Comparison of ENCODE assay signal across 11 cellular contexts in the genomic region with DNA sequence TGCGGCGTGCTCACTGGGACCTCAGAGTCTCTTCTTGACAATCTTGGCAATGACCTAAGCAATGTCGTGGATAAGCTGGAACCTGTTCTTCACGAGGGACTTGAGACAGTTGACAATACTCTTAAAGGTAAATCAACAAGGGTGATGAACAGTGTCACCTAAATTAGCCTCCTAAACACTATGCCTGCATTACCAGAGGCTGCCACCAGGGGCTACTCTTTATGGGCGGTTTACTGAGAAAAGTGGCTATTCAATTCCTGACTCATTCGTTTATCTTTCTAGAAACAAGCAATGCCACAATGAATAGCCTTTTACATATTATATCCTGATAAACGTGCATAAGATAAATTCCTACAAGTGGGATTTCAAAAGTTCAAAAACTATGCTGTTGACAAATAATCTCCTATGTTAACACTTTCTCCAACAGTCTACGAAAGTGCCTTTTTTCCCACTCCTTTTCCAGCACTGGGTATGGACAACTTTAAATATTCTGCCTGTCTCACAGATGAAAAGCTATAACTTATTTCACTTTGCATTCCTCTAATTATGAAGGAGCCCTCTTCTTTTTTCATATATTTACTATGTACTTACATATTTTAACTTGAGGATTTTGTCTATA. TPM values are rescaled to one million over a fixed set of nuclear protein-coding genes. Genes with fewer than 3 reads are reported as not detected.
DNase-seq lines count a peak whose midpoint lies in the region; ATAC-seq, FAIRE-seq and TF ChIP-seq lines count a peak whose summit lies in the region.
"Had no signal": no experiment of that assay in that cellular context is flagged by ENCODE, and none has a peak within 500 bp of the region (broad histone marks: within the 10 kb centered on the region; RNA-seq: fewer than 3 reads in every experiment).

No MANE protein-coding gene starts in this region.

- H3K36me3 ChIP-seq in heart right ventricle = no peaks in the 10 kb centered on the region
- H3K36me3 ChIP-seq in thoracic aorta = no peaks in the 10 kb centered on the region
- no peaks in the 10 kb centered on the region for H3K36me3 ChIP-seq in tibial nerve
- H3K36me3 ChIP-seq: ovary had no signal

- intact Hi-C loops in heart right ventricle (cut with DNase I) (no loop called here), Right ventricle myocardium inferior (cut with DNase I) (no loop called here)

- WGBS in heart right ventricle, 2 donors = 48 to 50% methylated on average over 8 of the region's 8 CpGs
- WGBS in tibial nerve, 2 donors = 55 to 58% methylated on average over 8 of the region's 8 CpGs

- ATAC-seq in heart right ventricle (no peak), Right ventricle myocardium inferior (no peak), thoracic aorta (ENCODE audit: insufficient number of reproducible peaks, low FRiP score, low read depth) (no peak)

- TF ChIP-seq CTCF in heart right ventricle (IDR thresholded peaks at IDR 0.05) = peak in 7 of 9 donors; percentile 8 to 48 (median 17)
- peak; percentile 32 for TF ChIP-seq CTCF in foreskin fibroblast (IDR thresholded peaks at IDR 0.05; ENCODE audit: low read depth, low read length)
- TF ChIP-seq CTCF in thoracic aorta (IDR thresholded peaks at IDR 0.05) = peak; percentile 27
- peak in 1 of 5 experiments; percentile 12 for TF ChIP-seq CTCF in tibial nerve (IDR thresholded peaks at IDR 0.05)

- TF ChIP-seq POLR2A in tibial nerve (IDR thresholded peaks at IDR 0.05) = no peak

- H3K27ac ChIP-seq in heart right ventricle = no peak overlapping the region
- no peak overlapping the region for H3K27ac ChIP-seq in thoracic aorta
- no peak overlapping the region for H3K27ac ChIP-seq in tibial nerve
- H3K27ac ChIP-seq: epithelial cell of prostate, ovary had no signal

- no peak overlapping the region for H3K4me3 ChIP-seq in heart right ventricle
- H3K4me3 ChIP-seq in foreskin fibroblast (ENCODE audit: low read depth in 1 of 2, low read length in 2 of 2) = no peak overlapping the region
- no peak overlapping the region for H3K4me3 ChIP-seq in thoracic aorta
- H3K4me3 ChIP-seq in tibial nerve = no peak overlapping the region
- H3K4me3 ChIP-seq: ovary had no signal

- FAIRE-seq in RCC 7860 (lab: Jason Lieb, UNC) = peak; percentile 2

- H3K4me1 ChIP-seq in heart right ventricle (no peaks in the 10 kb centered on the region), thoracic aorta (ENCODE audit: control insufficient read depth in 1 of 2, low read depth in 2 of 2) (no peaks in the 10 kb centered on the region), tibial nerve (no peaks in the 10 kb centered on the region)

- peaks cover 0 to 37% (median 11%) of the 10 kb centered on the region in 11 donors for H3K9me3 ChIP-seq in heart right ventricle
- H3K9me3 ChIP-seq in thoracic aorta = peaks cover 4% of the 10 kb centered on the region
- peaks cover 0 to 36% (median 0%) of the 10 kb centered on the region in 4 donors for H3K9me3 ChIP-seq in tibial nerve
- H3K9me3 ChIP-seq: ovary had no signal

- DNase-seq in heart right ventricle (no peak), Right ventricle myocardium inferior (ENCODE audit: missing footprints) (no peak), RCC 7860 (ENCODE audit: low spot score) (peak; percentile 41), foreskin fibroblast (peak in 1 of 2 donors; percentile 8), thoracic aorta (ENCODE audit: low spot score) (no peak), pons (ENCODE audit: low spot score) (no peak), tibial nerve (ENCODE audit: low spot score in 2 of 2) (no peak), COR-L47 (lab: John Stamatoyannopoulos, UW) (no peak)
- DNase-seq: ovary had no signal

- peaks cover 0 to 16% (median 0%) of the 10 kb centered on the region in 7 donors for H3K27me3 ChIP-seq in heart right ventricle
- H3K27me3 ChIP-seq in thoracic aorta (replicated peaks; ENCODE audit: insufficient read depth) = no peaks in the 10 kb centered on the region
- H3K27me3 ChIP-seq in tibial nerve = no peaks in the 10 kb centered on the region
- H3K27me3 ChIP-seq: ovary had no signal

- TF ChIP-seq EP300 in tibial nerve (IDR thresholded peaks at IDR 0.05) = no peak

RNA-seq across cellular contexts. Expression of a gene that starts 1.3 kb away (rescaled TPM):
- total RNA-seq in heart right ventricle (not detected), Right ventricle myocardium inferior (not detected), thoracic aorta (not detected), tibial nerve (1 to 10 TPM in 1 of 4 donors, not detected in 3; 2.2 TPM)
- not detected for polyA plus RNA-seq in heart right ventricle
- total RNA-seq: ovary, urinary bladder had no signal
- polyA plus RNA-seq: ovary, urinary bladder had no signal

RNA-seq across cellular contexts. Expression of a gene that starts 47.9 kb away (rescaled TPM):
- not detected for total RNA-seq in heart right ventricle
- polyA plus RNA-seq in heart right ventricle = not detected
- not detected for total RNA-seq in Right ventricle myocardium inferior
- not detected for total RNA-seq in thoracic aorta
- not detected for total RNA-seq in tibial nerve
- total RNA-seq: ovary, urinary bladder had no signal
- polyA plus RNA-seq: ovary, urinary bladder had no signal
